Comparison of ENCODE assay signal across 8 cellular contexts in genomic region chr16:50467559-50467942, GRCh38.
DNase-seq lines count a peak whose midpoint lies in the region; ATAC-seq and TF ChIP-seq lines count a peak whose summit lies in the region.

No MANE protein-coding gene starts in this region.

- H3K36me3 ChIP-seq in BE2C (no peaks in the 10 kb centered on the region), H7 (replicated peaks; ENCODE audit: control insufficient read depth, insufficient read depth, low read length) (no peaks in the 10 kb centered on the region), ectodermal cell (ENCODE audit: control insufficient read depth, insufficient read depth, low read length) (no peaks in the 10 kb centered on the region)

- WGBS in ectodermal cell, 2 experiments, result 42 to 44% methylated on average over 13 of the region's 13 CpGs

- no peak overlapping the region for H3K27ac Mint-ChIP-seq in neural crest cell (ENCODE audit: unreplicated experiment)

- H3K27ac ChIP-seq in ectodermal cell (ENCODE audit: insufficient read depth, low read depth, low read length, poor library complexity, severe bottlenecking), result peak overlapping the region; percentile 27

- H3K4me3 Mint-ChIP-seq in neural crest cell, result peak overlapping the region; percentile 82

- DNase-seq in BE2C, result no peak
- no peak for DNase-seq in H7
- DNase-seq in neural crest cell (ENCODE audit: low read depth, low spot score), result no peak
- DNase-seq in activated CD4-positive, CD25-positive, alpha-beta regulatory T cell (lab: John Stamatoyannopoulos, UW), result no peak
- no peak for DNase-seq in pons (ENCODE audit: low spot score)

- peaks cover 82% of the 10 kb centered on the region for H3K4me1 Mint-ChIP-seq in neural crest cell

- ATAC-seq in HG03520 (IDR thresholded peaks at IDR 0.05; ENCODE audit: unreplicated experiment), result no peak
- no peak for ATAC-seq in GM18517 (IDR thresholded peaks at IDR 0.05; ENCODE audit: unreplicated experiment)

- no peaks in the 10 kb centered on the region; the same call in 1 of the 2 replicates for H3K4me1 ChIP-seq in BE2C
- peaks cover 54% of the 10 kb centered on the region for H3K4me1 ChIP-seq in ectodermal cell (ENCODE audit: control insufficient read depth, insufficient read depth, low read length)

- peaks cover 6% of the 10 kb centered on the region for H3K27me3 Mint-ChIP-seq in neural crest cell (ENCODE audit: low read depth)

- H3K4me3 ChIP-seq in BE2C (ENCODE audit: low read depth, low read length) (peak overlapping the region; percentile 45; the same call in 1 of the 2 replicates), H7 (ENCODE audit: insufficient read depth, low read depth, low read length) (0 out of 2 replicates have a peak overlapping the region, but pooled peaks have one; percentile 8), ectodermal cell (ENCODE audit: insufficient read depth, low read depth, low read length) (no peak overlapping the region)

- no peaks in the 10 kb centered on the region for H3K36me3 Mint-ChIP-seq in neural crest cell (ENCODE audit: low read depth)

- TF ChIP-seq CTCF in BE2C (IDR thresholded peaks at IDR 0.05; ENCODE audit: low read depth, low read length), result no peak
- TF ChIP-seq CTCF in neural crest cell (conservative IDR thresholded peaks at IDR 0.05), result no peak

- peaks cover 2% of the 10 kb centered on the region for H3K9me3 Mint-ChIP-seq in neural crest cell

- H3K27me3 ChIP-seq in BE2C (no peaks in the 10 kb centered on the region), H7 (ENCODE audit: control insufficient read depth, insufficient read depth, low read length) (peaks cover 22% of the 10 kb centered on the region), ectodermal cell (ENCODE audit: control insufficient read depth, insufficient read depth, low read length, poor library complexity, severe bottlenecking) (peaks cover 4% of the 10 kb centered on the region)

- no peaks in the 10 kb centered on the region for H3K9me3 ChIP-seq in BE2C
- no peaks in the 10 kb centered on the region for H3K9me3 ChIP-seq in ectodermal cell (ENCODE audit: control insufficient read depth, low read length)
